1 cellular context compared by ENCODE assay signal in the genomic region with DNA sequence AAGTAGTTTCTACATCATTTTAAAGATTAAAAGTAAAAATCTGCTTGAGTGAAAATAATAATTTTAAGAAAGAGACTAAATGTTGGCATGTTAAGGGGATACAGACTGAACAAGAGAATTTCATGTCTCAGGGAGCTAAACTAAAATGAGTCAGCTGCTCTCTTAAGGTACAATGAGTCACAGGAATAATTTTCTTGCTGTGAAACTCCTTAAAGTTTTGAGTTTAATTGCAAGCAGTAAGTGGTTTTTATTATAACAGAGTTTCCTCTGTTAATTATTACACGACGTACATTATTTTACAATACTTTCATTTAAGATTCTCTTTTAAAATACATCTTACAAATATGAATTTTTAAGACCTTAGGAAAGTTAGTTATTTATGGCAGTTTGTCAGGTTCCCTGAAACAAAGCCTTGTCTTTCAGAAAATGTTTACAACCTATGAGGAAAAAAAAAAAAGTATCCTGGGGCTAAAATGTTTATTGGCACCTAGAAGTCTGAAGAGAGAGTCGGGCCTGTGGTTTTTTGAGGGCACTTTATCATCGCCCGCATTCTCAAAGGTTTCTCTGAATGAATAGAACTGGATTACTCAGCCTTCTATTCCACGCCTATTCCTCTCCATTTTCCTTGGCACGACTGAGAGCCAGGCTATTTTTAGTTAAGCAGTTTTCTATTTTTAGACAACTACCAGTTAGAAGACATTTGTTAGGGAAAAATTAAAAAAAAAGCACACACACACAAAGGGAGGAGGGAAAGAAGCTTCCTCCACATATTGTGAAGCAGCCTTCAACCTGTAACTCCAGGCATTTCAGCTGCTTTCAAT.
TF ChIP-seq lines count a peak whose summit lies in the region.

No MANE protein-coding gene starts in this region.

TF ChIP-seq in GM12878, 131 proteins besides CTCF, POLR2A, EP300 and RAD21 (continued from another document):
- TF ChIP-seq, protein P1, sequence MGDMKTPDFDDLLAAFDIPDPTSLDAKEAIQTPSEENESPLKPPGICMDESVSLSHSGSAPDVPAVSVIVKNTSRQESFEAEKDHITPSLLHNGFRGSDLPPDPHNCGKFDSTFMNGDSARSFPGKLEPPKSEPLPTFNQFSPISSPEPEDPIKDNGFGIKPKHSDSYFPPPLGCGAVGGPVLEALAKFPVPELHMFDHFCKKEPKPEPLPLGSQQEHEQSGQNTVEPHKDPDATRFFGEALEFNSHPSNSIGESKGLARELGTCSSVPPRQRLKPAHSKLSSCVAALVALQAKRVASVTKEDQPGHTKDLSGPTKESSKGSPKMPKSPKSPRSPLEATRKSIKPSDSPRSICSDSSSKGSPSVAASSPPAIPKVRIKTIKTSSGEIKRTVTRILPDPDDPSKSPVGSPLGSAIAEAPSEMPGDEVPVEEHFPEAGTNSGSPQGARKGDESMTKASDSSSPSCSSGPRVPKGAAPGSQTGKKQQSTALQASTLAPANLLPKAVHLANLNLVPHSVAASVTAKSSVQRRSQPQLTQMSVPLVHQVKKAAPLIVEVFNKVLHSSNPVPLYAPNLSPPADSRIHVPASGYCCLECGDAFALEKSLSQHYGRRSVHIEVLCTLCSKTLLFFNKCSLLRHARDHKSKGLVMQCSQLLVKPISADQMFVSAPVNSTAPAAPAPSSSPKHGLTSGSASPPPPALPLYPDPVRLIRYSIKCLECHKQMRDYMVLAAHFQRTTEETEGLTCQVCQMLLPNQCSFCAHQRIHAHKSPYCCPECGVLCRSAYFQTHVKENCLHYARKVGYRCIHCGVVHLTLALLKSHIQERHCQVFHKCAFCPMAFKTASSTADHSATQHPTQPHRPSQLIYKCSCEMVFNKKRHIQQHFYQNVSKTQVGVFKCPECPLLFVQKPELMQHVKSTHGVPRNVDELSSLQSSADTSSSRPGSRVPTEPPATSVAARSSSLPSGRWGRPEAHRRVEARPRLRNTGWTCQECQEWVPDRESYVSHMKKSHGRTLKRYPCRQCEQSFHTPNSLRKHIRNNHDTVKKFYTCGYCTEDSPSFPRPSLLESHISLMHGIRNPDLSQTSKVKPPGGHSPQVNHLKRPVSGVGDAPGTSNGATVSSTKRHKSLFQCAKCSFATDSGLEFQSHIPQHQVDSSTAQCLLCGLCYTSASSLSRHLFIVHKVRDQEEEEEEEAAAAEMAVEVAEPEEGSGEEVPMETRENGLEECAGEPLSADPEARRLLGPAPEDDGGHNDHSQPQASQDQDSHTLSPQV (IDR thresholded peaks at IDR 0.05): no peak
- TF ChIP-seq NFIC (IDR thresholded peaks at IDR 0.05; ENCODE audit: low read depth, low read length) (peak; percentile 79), SPI1 (IDR thresholded peaks at IDR 0.05; ENCODE audit: borderline replicate concordance, insufficient read depth, low read depth, low read length) (no peak)
